In genomic region chr5:76542887-76543690, GRCh38 we compare ENCODE assay signal across 8 cellular contexts.
DNase-seq lines count a peak whose midpoint lies in the region; ATAC-seq, FAIRE-seq and TF ChIP-seq lines count a peak whose summit lies in the region.

No MANE protein-coding gene starts in this region.

- H3K27ac Mint-ChIP-seq in activated CD4-positive, alpha-beta memory T cell treated with anti-CD3 and anti-CD28 coated beads for 36 hours, result peak overlapping the region; percentile 99

- H3K4me1 Mint-ChIP-seq in activated CD4-positive, alpha-beta memory T cell treated with anti-CD3 and anti-CD28 coated beads for 36 hours (ENCODE audit: low read depth), result peaks cover 92% of the 10 kb centered on the region

- H3K27me3 Mint-ChIP-seq in activated CD4-positive, alpha-beta memory T cell treated with anti-CD3 and anti-CD28 coated beads for 36 hours, result no peaks in the 10 kb centered on the region

- peaks cover 35% of the 10 kb centered on the region for H3K4me1 ChIP-seq in OCI-LY7 (ENCODE audit: insufficient read depth, low read length, poor library complexity, severe bottlenecking)

- H3K9me3 Mint-ChIP-seq in activated CD4-positive, alpha-beta memory T cell treated with anti-CD3 and anti-CD28 coated beads for 36 hours, result no peaks in the 10 kb centered on the region

- no peak overlapping the region for H2AFZ ChIP-seq in OCI-LY7 (ENCODE audit: low read length)

- intact Hi-C loops in activated CD4-positive, alpha-beta memory T cell treated with anti-CD3 and anti-CD28 coated beads for 36 hours (cut with micrococcal nuclease), result loop anchor here (1.0 to 10.0 kb wide), 6 partner anchors 14 to 1488 kb away; partner anchors contain the start of gene GCNT4
- intact Hi-C loops in OCI-LY7 (cut with micrococcal nuclease; ENCODE audit: unreplicated experiment), result loop anchor here (10.0 kb wide), 1 partner anchor 368 kb away; no protein-coding TSS in a partner anchor

- POLR2A ChIA-PET in activated CD4-positive, alpha-beta memory T cell treated with anti-CD3 and anti-CD28 coated beads for 36 hours (lab: Charles Lee), result interaction anchor here (0.6 to 3.7 kb wide), 12 partner anchors 15 to 274 kb away, joined by 3 to 68 read pairs (median 7); partner anchors contain the start of gene IQGAP2
- POLR2A ChIA-PET in OCI-LY7 (lab: Charles Lee), result interaction anchor here (0.5 to 1.5 kb wide), 4 partner anchors 129 to 186 kb away, joined by 3 read pairs; no protein-coding TSS in a partner anchor

- H3K9me2 ChIP-seq in OCI-LY7 (ENCODE audit: insufficient read depth, low read length), result no peaks in the 10 kb centered on the region

- H3K79me2 ChIP-seq in OCI-LY7 (ENCODE audit: insufficient read depth, low read depth, low read length), result peaks cover 14% of the 10 kb centered on the region; the same call in 1 of the 2 replicates

- ATAC-seq in HG03135 (IDR thresholded peaks at IDR 0.05; ENCODE audit: unreplicated experiment) (no peak), GM19351 (IDR thresholded peaks at IDR 0.05; ENCODE audit: unreplicated experiment) (no peak)

- no peaks in the 10 kb centered on the region for H3K9me3 ChIP-seq in OCI-LY7 (ENCODE audit: low read length)

- peak; percentile 88 for FAIRE-seq in GM19239 (lab: Jason Lieb, UNC)

- no peak for DNase-seq in GM19239 (ENCODE audit: insufficient read length, low spot score)
- DNase-seq in activated CD4-positive, alpha-beta memory T cell treated with anti-CD3 and anti-CD28 coated beads for 36 hours, result peak; percentile 85
- DNase-seq in fibroblast of peridontal ligament (ENCODE audit: extremely low read depth), result peak; percentile 28
- peak in 2 of 3 experiments; percentile 52 to 61 for DNase-seq in stimulated activated CD4-positive, alpha-beta T cell treated with anti-CD3 and anti-CD28 coated beads, TNF-alpha, amount 100 ng/mL, for 24 hours (ENCODE audit: low read depth in 3 of 3)
- no peak for DNase-seq in OCI-LY7 (ENCODE audit: low spot score)
- DNase-seq in GM20000 (ENCODE audit: low spot score), result no peak

- no peak overlapping the region for H3K27ac ChIP-seq in OCI-LY7 (ENCODE audit: low read depth, low read length, poor library complexity, severe bottlenecking)

- no TSS peak for BruUV-seq in OCI-LY7 (replicated peaks; lab: Mats Ljungman, UMichigan)

- peak overlapping the region; percentile 74 for H3K4me3 Mint-ChIP-seq in activated CD4-positive, alpha-beta memory T cell treated with anti-CD3 and anti-CD28 coated beads for 36 hours

- no peaks in the 10 kb centered on the region for H3K36me3 ChIP-seq in OCI-LY7 (ENCODE audit: insufficient read depth, low read length)

- CTCF ChIA-PET in activated CD4-positive, alpha-beta memory T cell treated with anti-CD3 and anti-CD28 coated beads for 36 hours (lab: Charles Lee), result interaction anchor here (0.6 to 5.3 kb wide), 27 partner anchors 9 to 1483 kb away, joined by 3 to 164 read pairs (median 4); partner anchors contain the start of genes ANKRD31 and IQGAP2
- CTCF ChIA-PET in OCI-LY7 (lab: Charles Lee; ENCODE audit: unreplicated experiment), result no interaction called here

- H3K4me3 ChIP-seq in OCI-LY7 (ENCODE audit: low read depth, low read length, poor library complexity, severe bottlenecking), result no peak overlapping the region

- TF ChIP-seq CTCF in OCI-LY7 (conservative IDR thresholded peaks at IDR 0.05; ENCODE audit: low read length) (no peak), GM20000 (IDR thresholded peaks at IDR 0.05; ENCODE audit: extremely low read depth, missing control alignments) (no peak)

- no peaks in the 10 kb centered on the region for H4K20me1 ChIP-seq in OCI-LY7 (ENCODE audit: insufficient read depth, low read length)

- H3K4me2 ChIP-seq in OCI-LY7 (ENCODE audit: low read length), result no peak overlapping the region

- peaks cover 2% of the 10 kb centered on the region for H3K36me3 Mint-ChIP-seq in activated CD4-positive, alpha-beta memory T cell treated with anti-CD3 and anti-CD28 coated beads for 36 hours

Comparison
In these comparisons a context has a peak if more than half of its experiments do, and no peak if none do; other contexts are left out.
1. DNase-seq: peak in activated CD4-positive, alpha-beta memory T cell treated with anti-CD3 and anti-CD28 coated beads for 36 hours (single experiment), fibroblast of peridontal ligament (single experiment) and stimulated activated CD4-positive, alpha-beta T cell treated with anti-CD3 and anti-CD28 coated beads, TNF-alpha, amount 100 ng/mL, for 24 hours (2 of 3); none in GM19239 (single experiment), OCI-LY7 (single experiment) and GM20000 (single experiment).